ENCODE assay signal across 8 cellular contexts in the genomic region with DNA sequence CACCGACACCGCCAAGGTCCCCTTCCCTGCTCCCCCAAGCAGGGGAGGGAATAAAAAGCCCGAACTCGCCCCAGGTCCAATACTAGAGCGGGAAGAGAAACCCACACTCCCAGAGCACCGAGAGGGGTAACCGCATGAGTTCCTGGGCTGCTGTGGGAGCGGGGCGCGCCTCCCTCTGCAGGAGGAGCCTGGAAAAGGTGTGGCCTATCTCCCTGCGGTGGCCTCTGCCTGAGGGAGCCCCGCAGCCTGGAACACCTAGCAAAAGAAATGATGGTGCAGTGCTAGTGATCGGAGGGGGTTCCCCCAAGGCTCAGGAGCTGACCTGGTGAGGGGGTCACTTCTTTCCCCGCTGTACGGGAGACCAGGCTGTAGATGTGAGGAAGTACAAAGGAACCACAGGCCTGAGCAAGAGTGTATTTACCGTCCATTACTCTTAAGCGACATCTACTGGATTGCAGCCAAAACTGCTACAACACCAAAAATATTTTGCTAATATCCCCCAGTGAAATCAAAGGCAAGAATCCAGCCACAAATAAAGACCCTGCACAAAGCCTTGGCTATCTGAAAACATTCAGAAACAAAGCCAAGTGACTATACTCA.
A peak's percentile ranks its signal among the peaks of the same experiment; 100 is the strongest.
DNase-seq lines count a peak whose midpoint lies in the region; ATAC-seq, FAIRE-seq and TF ChIP-seq lines count a peak whose summit lies in the region.
"Not testable (repeated sequence)": the region's sequence is repeated elsewhere in the genome, so short reads cannot be mapped to it uniquely, and the experiment has no call there.

No MANE protein-coding gene starts in this region.

- WGBS in A549 (ENCODE audit: missing lambda C conversion rate) = no CpG with 5 or more reads among the region's 17 CpGs

- H3K4me2 ChIP-seq in A549 = not testable (repeated sequence)

- H3K4me3 Mint-ChIP-seq in activated CD4-positive, alpha-beta T cell treated with anti-CD3 and anti-CD28 coated beads for 36 hours = not testable (repeated sequence)

- H3K9me3 ChIP-seq in A549, left lung: not testable (repeated sequence)

- TF ChIP-seq POLR2A in A549 (IDR thresholded peaks at IDR 0.05; ENCODE audit: low read length) = not testable (repeated sequence)

- not testable (repeated sequence) for TF ChIP-seq EP300 in A549 (IDR thresholded peaks at IDR 0.05)

- H3K36me3 Mint-ChIP-seq in activated CD4-positive, alpha-beta T cell treated with anti-CD3 and anti-CD28 coated beads for 36 hours (ENCODE audit: low read depth) = not testable (repeated sequence)

- H3K9me3 Mint-ChIP-seq in activated CD4-positive, alpha-beta T cell treated with anti-CD3 and anti-CD28 coated beads for 36 hours (ENCODE audit: low read depth) = not testable (repeated sequence)

- not testable (repeated sequence) for DNase-seq in A549 (ENCODE audit: low read depth in 1 of 2, low spot score in 1 of 2); activated CD4-positive, alpha-beta T cell treated with anti-CD3 and anti-CD28 coated beads for 36 hours; left lung

- H3K27me3 ChIP-seq in left lung = not testable (repeated sequence)

- ATAC-seq in A549 (peak; percentile 97 to 98), GM18868 (IDR thresholded peaks at IDR 0.05; ENCODE audit: unreplicated experiment) (peak; percentile 88), GM19467 (IDR thresholded peaks at IDR 0.05; ENCODE audit: unreplicated experiment) (peak; percentile 81), HG02588 (IDR thresholded peaks at IDR 0.05; ENCODE audit: unreplicated experiment) (peak; percentile 87), HG03039 (IDR thresholded peaks at IDR 0.05; ENCODE audit: unreplicated experiment) (peak; percentile 87), HG03439 (IDR thresholded peaks at IDR 0.05; ENCODE audit: unreplicated experiment) (peak; percentile 94), left lung (peak; percentile 53)
- ATAC-seq in activated CD4-positive, alpha-beta T cell treated with anti-CD3 and anti-CD28 coated beads for 36 hours = peak; percentile 90

- not testable (repeated sequence) for H3K4me1 Mint-ChIP-seq in activated CD4-positive, alpha-beta T cell treated with anti-CD3 and anti-CD28 coated beads for 36 hours

- not testable (repeated sequence) for H3K36me3 ChIP-seq in left lung

- not testable (repeated sequence) for H3K4me3 ChIP-seq in A549, left lung

- TF ChIP-seq CTCF in A549 (IDR thresholded peaks at IDR 0.05); left lung (IDR thresholded peaks at IDR 0.05): not testable (repeated sequence)

- H3K27ac ChIP-seq in A549, left lung: not testable (repeated sequence)

- H3K27ac Mint-ChIP-seq in activated CD4-positive, alpha-beta T cell treated with anti-CD3 and anti-CD28 coated beads for 36 hours = not testable (repeated sequence)

- FAIRE-seq in A549 (lab: Jason Lieb, UNC) = not testable (repeated sequence)

- H3K27me3 Mint-ChIP-seq in activated CD4-positive, alpha-beta T cell treated with anti-CD3 and anti-CD28 coated beads for 36 hours = not testable (repeated sequence)

- not testable (repeated sequence) for H3K4me1 ChIP-seq in A549, left lung

- POLR2A ChIA-PET in A549 (lab: Yijun Ruan, JAX); activated CD4-positive, alpha-beta T cell treated with anti-CD3 and anti-CD28 coated beads for 36 hours (lab: Charles Lee): not testable (repeated sequence)

- TF ChIP-seq RAD21 in A549 (conservative IDR thresholded peaks at IDR 0.05 in 1 of 2, IDR thresholded peaks at IDR 0.05 in 1 of 2) = not testable (repeated sequence)

- intact Hi-C loops in activated CD4-positive, alpha-beta T cell treated with anti-CD3 and anti-CD28 coated beads for 36 hours (cut with DNase I, micrococcal nuclease); left lung (cut with DNase I): not testable (repeated sequence)

- CTCF ChIA-PET in A549 (lab: Yijun Ruan, JAX); activated CD4-positive, alpha-beta T cell treated with anti-CD3 and anti-CD28 coated beads for 36 hours (lab: Charles Lee): not testable (repeated sequence)
